ENCODE assay signal across 29 cellular contexts in the genomic region with DNA sequence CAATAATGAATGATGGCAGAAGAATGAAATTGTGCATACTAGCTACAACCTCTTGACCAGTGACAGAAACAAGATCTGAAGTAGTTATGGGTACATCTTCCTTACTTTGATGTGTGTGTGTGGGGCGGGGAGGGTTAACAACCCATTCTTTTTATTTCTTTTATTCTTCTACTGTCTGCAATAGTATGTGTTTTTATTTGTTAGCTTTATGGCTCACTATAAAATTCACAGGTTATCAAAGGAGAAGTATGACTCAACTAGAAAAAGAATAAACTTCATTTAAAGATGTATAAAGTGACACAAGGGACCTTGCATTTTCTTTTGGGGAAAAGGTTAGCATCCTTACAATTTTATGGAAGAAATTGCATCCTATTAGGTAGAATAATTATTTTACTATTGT.
"Had no signal": no experiment of that assay in that cellular context is flagged by ENCODE, and none has a peak within 500 bp of the region (broad histone marks: within the 10 kb centered on the region; RNA-seq: fewer than 3 reads in every experiment).

No MANE protein-coding gene starts in this region.

- H3K9me3 Mint-ChIP-seq: immature natural killer cell; naive thymus-derived CD8-positive, alpha-beta T cell; nephron; stimulated activated memory B cell treated with anti-CD40 and anti-IgM and Interleukin-4, amounts not matched to agents 10 μg/mL and 1 μg/mL and 100 μg/mL, for 72 hours; stimulated activated naive CD8-positive, alpha-beta T cell treated with anti-CD3 and anti-CD28 coated beads, Interleukin-15, amount 100 ng/mL, for 72 hours had no signal

- DNase-seq: hypothalamus; immature natural killer cell; lower lobe of right lung; mesendoderm; midbrain; naive thymus-derived CD8-positive, alpha-beta T cell; nucleus accumbens; pancreas; posterior cingulate gyrus; retina; right cardiac atrium; stimulated activated CD4-positive, alpha-beta T cell treated with anti-CD3 and anti-CD28 coated beads, Interleukin-1b, Interleukin-23, amount 100 ng/mL, for 48 hours; stimulated activated CD4-positive, alpha-beta T cell treated with anti-CD3 and anti-CD28 coated beads, Interleukin-2, amount 100 ng/mL, for 48 hours; stimulated activated CD4-positive, alpha-beta T cell treated with anti-CD3 and anti-CD28 coated beads, Interleukin-4, amount 100 ng/mL, for 4 hours; stimulated activated CD8-positive, alpha-beta memory T cell treated with anti-CD3 and anti-CD28 coated beads, Interleukin-4, amount 100 ng/mL, for 48 hours; stimulated activated naive CD4-positive, alpha-beta T cell treated with Interleukin-2 at 50 U/mL for 16 hours; stimulated activated naive CD8-positive, alpha-beta T cell treated with anti-CD3 and anti-CD28 coated beads, Interleukin-15, amount 100 ng/mL, for 72 hours; substantia nigra; upper lobe of left lung had no signal

- H3K36me3 ChIP-seq: lower lobe of right lung, pancreas, prostate gland, tibial nerve, upper lobe of left lung, vagina had no signal

- H3K27me3 ChIP-seq: pancreas, tibial nerve, upper lobe of left lung, vagina had no signal

- H3K27me3 Mint-ChIP-seq: naive thymus-derived CD8-positive, alpha-beta T cell; stimulated activated naive CD8-positive, alpha-beta T cell treated with anti-CD3 and anti-CD28 coated beads, Interleukin-15, amount 100 ng/mL, for 72 hours had no signal

- H3K27ac ChIP-seq: lower lobe of right lung, pancreas, prostate gland, tibial nerve, upper lobe of left lung, vagina had no signal

- H3K4me3 ChIP-seq: lower lobe of right lung, pancreas, prostate gland, smooth muscle cell, tibial nerve, upper lobe of left lung, vagina had no signal

- ATAC-seq: left lobe of liver; lower lobe of right lung; naive thymus-derived CD8-positive, alpha-beta T cell; right cardiac atrium; sciatic nerve; stimulated activated memory B cell treated with anti-CD40 and anti-IgM and Interleukin-4, amounts not matched to agents 10 μg/mL and 1 μg/mL and 100 μg/mL, for 72 hours; stimulated activated naive CD8-positive, alpha-beta T cell treated with anti-CD3 and anti-CD28 coated beads, Interleukin-15, amount 100 ng/mL, for 72 hours had no signal

- FAIRE-seq: islet of Langerhans, pancreas had no signal

- H3K4me1 ChIP-seq: lower lobe of right lung, pancreas, prostate gland, tibial nerve, upper lobe of left lung, vagina had no signal

- H3K4me3 Mint-ChIP-seq: immature natural killer cell; nephron; neural crest cell; stimulated activated memory B cell treated with anti-CD40 and anti-IgM and Interleukin-4, amounts not matched to agents 10 μg/mL and 1 μg/mL and 100 μg/mL, for 72 hours; stimulated activated naive CD8-positive, alpha-beta T cell treated with anti-CD3 and anti-CD28 coated beads, Interleukin-15, amount 100 ng/mL, for 72 hours had no signal

- H3K36me3 Mint-ChIP-seq: immature natural killer cell; naive thymus-derived CD8-positive, alpha-beta T cell; stimulated activated memory B cell treated with anti-CD40 and anti-IgM and Interleukin-4, amounts not matched to agents 10 μg/mL and 1 μg/mL and 100 μg/mL, for 72 hours had no signal

- H3K4me1 Mint-ChIP-seq: nephron; neural crest cell; stimulated activated memory B cell treated with anti-CD40 and anti-IgM and Interleukin-4, amounts not matched to agents 10 μg/mL and 1 μg/mL and 100 μg/mL, for 72 hours had no signal

- H3K4me2 ChIP-seq: smooth muscle cell had no signal

- H3K9me3 ChIP-seq: lower lobe of right lung, pancreas, prostate gland, tibial nerve, upper lobe of left lung, vagina had no signal

- H3K27ac Mint-ChIP-seq: immature natural killer cell; nephron; stimulated activated memory B cell treated with anti-CD40 and anti-IgM and Interleukin-4, amounts not matched to agents 10 μg/mL and 1 μg/mL and 100 μg/mL, for 72 hours; stimulated activated naive CD8-positive, alpha-beta T cell treated with anti-CD3 and anti-CD28 coated beads, Interleukin-15, amount 100 ng/mL, for 72 hours had no signal
